Comparison of ENCODE assay signal across 1 cellular context in the genomic region with DNA sequence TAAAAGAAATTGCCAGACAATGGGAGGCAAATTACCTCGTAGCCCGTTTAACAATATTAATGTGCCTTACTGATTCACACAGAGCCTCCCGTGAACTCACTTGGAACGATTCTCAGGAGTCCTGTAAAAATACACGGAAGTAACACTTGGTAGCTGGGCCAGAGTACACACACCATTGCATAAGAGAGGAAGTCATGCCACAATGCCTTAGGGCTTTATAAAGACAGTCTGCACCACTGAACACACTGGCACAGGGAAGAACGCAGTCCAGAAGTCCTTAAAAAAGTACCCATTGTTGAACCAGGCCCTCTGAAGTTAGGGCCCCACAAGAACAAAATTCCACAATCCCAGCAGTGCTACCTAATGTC.
TF ChIP-seq lines count a peak whose summit lies in the region.

No MANE protein-coding gene starts in this region.

TF ChIP-seq in HepG2, 621 proteins besides CTCF, POLR2A, EP300 and RAD21 (continued from another document and continues in another):
- no peak for TF ChIP-seq ZNF775 (CRISPR knock-in tag; IDR thresholded peaks at IDR 0.05; ENCODE audit: borderline replicate concordance)
- TF ChIP-seq ZKSCAN8 (CRISPR knock-in tag; IDR thresholded peaks at IDR 0.05; ENCODE audit: borderline replicate concordance), result 0 out of 2 replicates have a peak, but pooled peaks have one; percentile 27
- TF ChIP-seq UBTF (CRISPR knock-in tag; IDR thresholded peaks at IDR 0.05), result no peak
- no peak for TF ChIP-seq ZSCAN31 (CRISPR knock-in tag; IDR thresholded peaks at IDR 0.05; ENCODE audit: low read depth)
- no peak for TF ChIP-seq ELK4 (CRISPR knock-in tag; IDR thresholded peaks at IDR 0.05; ENCODE audit: borderline replicate concordance)
- TF ChIP-seq ZNF75D (CRISPR knock-in tag; IDR thresholded peaks at IDR 0.05; ENCODE audit: borderline replicate concordance), result no peak
- no peak for TF ChIP-seq LRRFIP1 (CRISPR knock-in tag; conservative IDR thresholded peaks at IDR 0.05)
- no peak for TF ChIP-seq ZNF30 (CRISPR knock-in tag; IDR thresholded peaks at IDR 0.05)
- no peak for TF ChIP-seq TCF12 (IDR thresholded peaks at IDR 0.05)
- TF ChIP-seq TCF12 (CRISPR knock-in tag; IDR thresholded peaks at IDR 0.05), result no peak
- TF ChIP-seq ARNT (IDR thresholded peaks at IDR 0.05), result no peak
- TF ChIP-seq SMAD1 (CRISPR knock-in tag; IDR thresholded peaks at IDR 0.05; ENCODE audit: borderline replicate concordance, low read depth), result no peak
- no peak for TF ChIP-seq ZNF20 (CRISPR knock-in tag; IDR thresholded peaks at IDR 0.05)
- no peak for TF ChIP-seq GLMP (CRISPR knock-in tag; IDR thresholded peaks at IDR 0.05; ENCODE audit: borderline replicate concordance)
- no peak for TF ChIP-seq RFXAP (CRISPR knock-in tag; IDR thresholded peaks at IDR 0.05; ENCODE audit: borderline replicate concordance)
- TF ChIP-seq RERE (CRISPR knock-in tag; IDR thresholded peaks at IDR 0.05; ENCODE audit: low read depth), result no peak
- TF ChIP-seq HNRNPK (IDR thresholded peaks at IDR 0.05; ENCODE audit: low read depth, low read length, poor library complexity, severe bottlenecking), result no peak
- 0 out of 2 replicates have a peak, but pooled peaks have one; percentile 41 for TF ChIP-seq THAP7 (CRISPR knock-in tag; IDR thresholded peaks at IDR 0.05)
- TF ChIP-seq MAFG (CRISPR knock-in tag; IDR thresholded peaks at IDR 0.05), result no peak
- TF ChIP-seq ZNF530 (CRISPR knock-in tag; IDR thresholded peaks at IDR 0.05; ENCODE audit: low read depth), result no peak
- TF ChIP-seq ZNF839 (CRISPR knock-in tag; IDR thresholded peaks at IDR 0.05; ENCODE audit: borderline replicate concordance), result no peak
- no peak for TF ChIP-seq IKZF4 (CRISPR knock-in tag; IDR thresholded peaks at IDR 0.05; ENCODE audit: borderline replicate concordance, low read depth, not compliant biosample characterization)
- TF ChIP-seq, protein P1, sequence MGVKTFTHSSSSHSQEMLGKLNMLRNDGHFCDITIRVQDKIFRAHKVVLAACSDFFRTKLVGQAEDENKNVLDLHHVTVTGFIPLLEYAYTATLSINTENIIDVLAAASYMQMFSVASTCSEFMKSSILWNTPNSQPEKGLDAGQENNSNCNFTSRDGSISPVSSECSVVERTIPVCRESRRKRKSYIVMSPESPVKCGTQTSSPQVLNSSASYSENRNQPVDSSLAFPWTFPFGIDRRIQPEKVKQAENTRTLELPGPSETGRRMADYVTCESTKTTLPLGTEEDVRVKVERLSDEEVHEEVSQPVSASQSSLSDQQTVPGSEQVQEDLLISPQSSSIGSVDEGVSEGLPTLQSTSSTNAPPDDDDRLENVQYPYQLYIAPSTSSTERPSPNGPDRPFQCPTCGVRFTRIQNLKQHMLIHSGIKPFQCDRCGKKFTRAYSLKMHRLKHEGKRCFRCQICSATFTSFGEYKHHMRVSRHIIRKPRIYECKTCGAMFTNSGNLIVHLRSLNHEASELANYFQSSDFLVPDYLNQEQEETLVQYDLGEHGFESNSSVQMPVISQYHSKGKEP (CRISPR knock-in tag; IDR thresholded peaks at IDR 0.05), result no peak
- TF ChIP-seq NR1H2 (CRISPR knock-in tag; IDR thresholded peaks at IDR 0.05; ENCODE audit: borderline replicate concordance, low read depth), result no peak
- TF ChIP-seq, protein P2, sequence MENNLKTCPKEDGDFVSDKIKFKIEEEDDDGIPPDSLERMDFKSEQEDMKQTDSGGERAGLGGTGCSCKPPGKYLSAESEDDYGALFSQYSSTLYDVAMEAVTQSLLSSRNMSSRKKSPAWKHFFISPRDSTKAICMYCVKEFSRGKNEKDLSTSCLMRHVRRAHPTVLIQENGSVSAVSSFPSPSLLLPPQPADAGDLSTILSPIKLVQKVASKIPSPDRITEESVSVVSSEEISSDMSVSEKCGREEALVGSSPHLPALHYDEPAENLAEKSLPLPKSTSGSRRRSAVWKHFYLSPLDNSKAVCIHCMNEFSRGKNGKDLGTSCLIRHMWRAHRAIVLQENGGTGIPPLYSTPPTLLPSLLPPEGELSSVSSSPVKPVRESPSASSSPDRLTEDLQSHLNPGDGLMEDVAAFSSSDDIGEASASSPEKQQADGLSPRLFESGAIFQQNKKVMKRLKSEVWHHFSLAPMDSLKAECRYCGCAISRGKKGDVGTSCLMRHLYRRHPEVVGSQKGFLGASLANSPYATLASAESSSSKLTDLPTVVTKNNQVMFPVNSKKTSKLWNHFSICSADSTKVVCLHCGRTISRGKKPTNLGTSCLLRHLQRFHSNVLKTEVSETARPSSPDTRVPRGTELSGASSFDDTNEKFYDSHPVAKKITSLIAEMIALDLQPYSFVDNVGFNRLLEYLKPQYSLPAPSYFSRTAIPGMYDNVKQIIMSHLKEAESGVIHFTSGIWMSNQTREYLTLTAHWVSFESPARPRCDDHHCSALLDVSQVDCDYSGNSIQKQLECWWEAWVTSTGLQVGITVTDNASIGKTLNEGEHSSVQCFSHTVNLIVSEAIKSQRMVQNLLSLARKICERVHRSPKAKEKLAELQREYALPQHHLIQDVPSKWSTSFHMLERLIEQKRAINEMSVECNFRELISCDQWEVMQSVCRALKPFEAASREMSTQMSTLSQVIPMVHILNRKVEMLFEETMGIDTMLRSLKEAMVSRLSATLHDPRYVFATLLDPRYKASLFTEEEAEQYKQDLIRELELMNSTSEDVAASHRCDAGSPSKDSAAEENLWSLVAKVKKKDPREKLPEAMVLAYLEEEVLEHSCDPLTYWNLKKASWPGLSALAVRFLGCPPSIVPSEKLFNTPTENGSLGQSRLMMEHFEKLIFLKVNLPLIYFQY (CRISPR knock-in tag; IDR thresholded peaks at IDR 0.05; ENCODE audit: borderline replicate concordance), result no peak; the same call in 1 of the 2 replicates
- no peak for TF ChIP-seq ZNF678 (CRISPR knock-in tag; IDR thresholded peaks at IDR 0.05)
- no peak for TF ChIP-seq ZNF234 (CRISPR knock-in tag; conservative IDR thresholded peaks at IDR 0.05)
- TF ChIP-seq ZFP36L2 (CRISPR knock-in tag; IDR thresholded peaks at IDR 0.05), result no peak
- TF ChIP-seq ZNF879 (CRISPR knock-in tag; IDR thresholded peaks at IDR 0.05), result no peak
- peak; percentile 40; the same call in 1 of the 2 replicates for TF ChIP-seq ZMYM3 (CRISPR knock-in tag; IDR thresholded peaks at IDR 0.05)
- TF ChIP-seq HCFC1 (IDR thresholded peaks at IDR 0.05; ENCODE audit: low read depth, low read length), result no peak
- TF ChIP-seq NR2F2 (IDR thresholded peaks at IDR 0.05; ENCODE audit: borderline replicate concordance, low read depth), result no peak
- no peak for TF ChIP-seq POGK (CRISPR knock-in tag; conservative IDR thresholded peaks at IDR 0.05)
- TF ChIP-seq PHF21A (CRISPR knock-in tag; IDR thresholded peaks at IDR 0.05), result peak; percentile 84; the same call in 1 of the 2 replicates
- no peak for TF ChIP-seq REL (CRISPR knock-in tag; conservative IDR thresholded peaks at IDR 0.05)
- TF ChIP-seq MEIS2 (CRISPR knock-in tag; IDR thresholded peaks at IDR 0.05), result 0 out of 2 replicates have a peak, but pooled peaks have one; percentile 35
- TF ChIP-seq GTF2F1 (IDR thresholded peaks at IDR 0.05; ENCODE audit: low read length), result no peak
- no peak for TF ChIP-seq RFXANK (CRISPR knock-in tag; IDR thresholded peaks at IDR 0.05)
- TF ChIP-seq ZNF335 (CRISPR knock-in tag; IDR thresholded peaks at IDR 0.05), result no peak; the same call in 1 of the 2 replicates
